ENCODE assay signal across 1 cellular context in genomic region chr1:182589520-182589919, GRCh38.
TF ChIP-seq lines count a peak whose summit lies in the region.

No MANE protein-coding gene starts in this region.

TF ChIP-seq in H1, 55 proteins besides CTCF, POLR2A, EP300 and RAD21:
- TF ChIP-seq POLR2AphosphoS5 (IDR thresholded peaks at IDR 0.05; ENCODE audit: low read depth, low read length) (no peak), EZH2 (IDR thresholded peaks at IDR 0.05; ENCODE audit: low read depth, low read length, severe bottlenecking) (no peak), CBX5 (IDR thresholded peaks at IDR 0.05; ENCODE audit: low read depth, low read length) (no peak), SRF (IDR thresholded peaks at IDR 0.05; ENCODE audit: low read depth, low read length) (no peak), TBP (IDR thresholded peaks at IDR 0.05; ENCODE audit: low read depth, low read length) (no peak), ZNF274 (IDR thresholded peaks at IDR 0.05; ENCODE audit: borderline replicate concordance, extremely low read depth, low read length) (no peak), RBBP5 (IDR thresholded peaks at IDR 0.05; ENCODE audit: borderline replicate concordance, low read depth, low read length) (no peak), SP4 (IDR thresholded peaks at IDR 0.05; ENCODE audit: low read length) (no peak), CEBPB (IDR thresholded peaks at IDR 0.05; ENCODE audit: low read depth, low read length) (no peak), TAF7 (optimal IDR thresholded peaks at IDR 0.05; ENCODE audit: borderline replicate concordance, low read depth, low read length) (no peak), YY1 (IDR thresholded peaks at IDR 0.05; ENCODE audit: low read depth, low read length) (no peak), SIN3A (conservative IDR thresholded peaks at IDR 0.05 in 1 of 2, IDR thresholded peaks at IDR 0.05 in 1 of 2; ENCODE audit: low read depth in 1 of 2, low read length in 2 of 2) (no peak), MAFK (IDR thresholded peaks at IDR 0.05; ENCODE audit: low read depth, low read length) (no peak), GTF2F1 (IDR thresholded peaks at IDR 0.05; ENCODE audit: borderline replicate concordance, low read depth, low read length) (no peak), BRCA1 (IDR thresholded peaks at IDR 0.05; ENCODE audit: low read depth, low read length) (no peak), BCL11A (IDR thresholded peaks at IDR 0.05; ENCODE audit: low read depth in 2 of 2, low read length in 2 of 2) (no peak), TCF12 (IDR thresholded peaks at IDR 0.05; ENCODE audit: low read depth, low read length) (no peak), SIRT6 (IDR thresholded peaks at IDR 0.05; ENCODE audit: low read length) (no peak), ASH2L (IDR thresholded peaks at IDR 0.05; ENCODE audit: low read length) (no peak), RNF2 (IDR thresholded peaks at IDR 0.05; ENCODE audit: borderline replicate concordance, low read depth, low read length, missing control alignments, poor library complexity, severe bottlenecking) (no peak)
